Comparison of ENCODE assay signal across 28 cellular contexts in genomic region chr3:154668187-154668586, GRCh38.
"Had no signal": no experiment of that assay in that cellular context is flagged by ENCODE, and none has a peak within 500 bp of the region (broad histone marks: within the 10 kb centered on the region; RNA-seq: fewer than 3 reads in every experiment).

No MANE protein-coding gene starts in this region.

- H3K4me1 ChIP-seq: left lung, lower lobe of right lung, pancreas, prostate gland, sigmoid colon, spleen, tibial artery, vagina had no signal

- H3K27ac ChIP-seq: left lung, lower lobe of right lung, pancreas, prostate gland, sigmoid colon, spleen, suprapubic skin, thoracic aorta, tibial artery, vagina had no signal

- DNase-seq: hypothalamus; immature natural killer cell; kidney; left colon; left lung; lower lobe of right lung; mammary epithelial cell; mesenchymal stem cell; naive thymus-derived CD8-positive, alpha-beta T cell; nephron progenitor cell; pancreas; posterior cingulate gyrus; retina; right cardiac atrium; sigmoid colon; small intestine; spleen; stimulated activated CD4-positive, alpha-beta T cell treated with anti-CD3 and anti-CD28 coated beads, Interleukin-4, amount 100 ng/mL, for 24 hours; stimulated activated naive CD4-positive, alpha-beta T cell; tibial artery had no signal

- FAIRE-seq: islet of Langerhans, kidney, small intestine had no signal

- H3K4me3 ChIP-seq: left lung, lower lobe of right lung, pancreas, prostate gland, sigmoid colon, spleen, suprapubic skin, thoracic aorta, tibial artery, vagina had no signal

- H3K27ac Mint-ChIP-seq: immature natural killer cell; naive thymus-derived CD8-positive, alpha-beta T cell; nephron progenitor cell; stimulated activated effector memory CD8-positive, alpha-beta T cell treated with anti-CD3 and anti-CD28 coated beads, Interleukin-12 subunit alpha, Interleukin-12 subunit beta, amount 100 ng/mL, for 72 hours; stimulated activated naive CD8-positive, alpha-beta T cell treated with anti-CD3 and anti-CD28 coated beads, Interleukin-15, Interleukin-2, amounts not matched to agents 100 ng/mL and 50 ng/mL, for 24 hours; type B pancreatic cell had no signal

- H3K36me3 ChIP-seq: left lung, lower lobe of right lung, pancreas, prostate gland, sigmoid colon, spleen, suprapubic skin, thoracic aorta, tibial artery, vagina had no signal

- H3K4me1 Mint-ChIP-seq: immature natural killer cell; naive thymus-derived CD8-positive, alpha-beta T cell; stimulated activated effector memory CD8-positive, alpha-beta T cell treated with anti-CD3 and anti-CD28 coated beads, Interleukin-12 subunit alpha, Interleukin-12 subunit beta, amount 100 ng/mL, for 72 hours had no signal

- H3K27me3 ChIP-seq: left lung, pancreas, sigmoid colon, spleen, suprapubic skin, tibial artery, vagina had no signal

- H3K9me3 Mint-ChIP-seq: nephron progenitor cell, type B pancreatic cell had no signal

- ATAC-seq: left colon; left lung; lower lobe of right lung; naive thymus-derived CD8-positive, alpha-beta T cell; pancreas; right cardiac atrium; stimulated activated effector memory CD8-positive, alpha-beta T cell treated with anti-CD3 and anti-CD28 coated beads, Interleukin-12 subunit alpha, Interleukin-12 subunit beta, amount 100 ng/mL, for 72 hours had no signal

- H3K9me3 ChIP-seq: lower lobe of right lung, pancreas, prostate gland, sigmoid colon, suprapubic skin, thoracic aorta, tibial artery, vagina had no signal

- H3K4me3 Mint-ChIP-seq: immature natural killer cell; naive thymus-derived CD8-positive, alpha-beta T cell; nephron progenitor cell; stimulated activated effector memory CD8-positive, alpha-beta T cell treated with anti-CD3 and anti-CD28 coated beads, Interleukin-12 subunit alpha, Interleukin-12 subunit beta, amount 100 ng/mL, for 72 hours; stimulated activated naive CD8-positive, alpha-beta T cell treated with anti-CD3 and anti-CD28 coated beads, Interleukin-15, Interleukin-2, amounts not matched to agents 100 ng/mL and 50 ng/mL, for 24 hours; type B pancreatic cell had no signal

- H3K27me3 Mint-ChIP-seq: stimulated activated naive CD8-positive, alpha-beta T cell treated with anti-CD3 and anti-CD28 coated beads, Interleukin-15, Interleukin-2, amounts not matched to agents 100 ng/mL and 50 ng/mL, for 24 hours; type B pancreatic cell had no signal

- H3K36me3 Mint-ChIP-seq: immature natural killer cell; naive thymus-derived CD8-positive, alpha-beta T cell; stimulated activated effector memory CD8-positive, alpha-beta T cell treated with anti-CD3 and anti-CD28 coated beads, Interleukin-12 subunit alpha, Interleukin-12 subunit beta, amount 100 ng/mL, for 72 hours; type B pancreatic cell had no signal
